18 cellular contexts compared by ENCODE assay signal in genomic region chr1:87421809-87422208, GRCh38.
DNase-seq lines count a peak whose midpoint lies in the region; ATAC-seq lines count a peak whose summit lies in the region.
"Had no signal": no experiment of that assay in that cellular context is flagged by ENCODE, and none has a peak within 500 bp of the region (broad histone marks: within the 10 kb centered on the region; RNA-seq: fewer than 3 reads in every experiment).

No MANE protein-coding gene starts in this region.

- peak; percentile 10 for DNase-seq in LoVo (ENCODE audit: low spot score)
- no peak for DNase-seq in left colon
- DNase-seq in stimulated activated CD4-positive, alpha-beta T cell treated with anti-CD3 and anti-CD28 coated beads, Interleukin-15, amount 100 ng/mL, for 24 hours: no peak
- no peak for DNase-seq in globus pallidus (ENCODE audit: low spot score)
- DNase-seq: 8988T; ACHN; BE2C; C1 segment of cervical spinal cord; CD4-positive, alpha-beta memory T cell; CD4-positive, CD25-positive, alpha-beta regulatory T cell; CD8-positive, alpha-beta memory T cell; COR-L47; DMS 273 treated with DMSO at 0.1 percent for 48 hours; DMS153; DMS53; DMS79 treated with DMSO at 0.1 percent for 48 hours; GF-D8 had no signal

- ATAC-seq in left colon (peak; percentile 52), GM18858 (IDR thresholded peaks at IDR 0.05; ENCODE audit: unreplicated experiment) (no peak)

- intact Hi-C loops in left colon (cut with DNase I, micrococcal nuclease): no loop called here
